In the genomic region with DNA sequence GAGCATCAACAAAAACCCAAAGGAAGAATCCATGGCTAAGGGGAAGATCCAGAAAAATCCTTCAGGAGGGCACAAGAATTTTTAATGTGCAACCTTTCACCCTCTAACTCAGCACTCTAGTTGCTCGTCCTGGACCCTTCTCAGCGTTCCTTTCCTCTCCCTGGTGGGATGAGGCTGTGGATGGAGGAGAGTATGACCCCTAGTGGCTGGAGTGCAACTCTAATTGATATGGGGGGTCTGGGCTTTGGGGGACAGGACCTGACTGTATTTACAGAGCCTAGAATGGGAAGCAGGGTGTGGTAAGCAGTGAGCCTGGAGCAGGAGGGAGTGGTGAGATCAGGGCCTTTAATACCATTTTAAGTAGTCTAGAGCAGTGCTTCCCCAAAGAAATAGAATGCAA, we compare ENCODE assay signal across 8 cellular contexts.
DNase-seq lines count a peak whose midpoint lies in the region; ATAC-seq lines count a peak whose summit lies in the region.

No MANE protein-coding gene starts in this region.

- peaks cover 2% of the 10 kb centered on the region for H3K9me3 Mint-ChIP-seq in activated T-cell treated with anti-CD3 and anti-CD28 coated beads, Interleukin-2, amount 50 U/mL, for 24 hours
- H3K9me3 Mint-ChIP-seq in stimulated activated naive B cell treated with anti-CD40 and anti-IgM and Interleukin-4, amounts not matched to agents 10 μg/mL and 1 μg/mL and 100 μg/mL, for 72 hours = no peaks in the 10 kb centered on the region

- H3K36me3 Mint-ChIP-seq in activated T-cell treated with anti-CD3 and anti-CD28 coated beads, Interleukin-2, amount 50 U/mL, for 24 hours (ENCODE audit: low read depth) = no peaks in the 10 kb centered on the region
- no peaks in the 10 kb centered on the region for H3K36me3 Mint-ChIP-seq in stimulated activated naive B cell treated with anti-CD40 and anti-IgM and Interleukin-4, amounts not matched to agents 10 μg/mL and 1 μg/mL and 100 μg/mL, for 72 hours

- no peak for DNase-seq in activated T-cell treated with anti-CD3 and anti-CD28 coated beads, Interleukin-2, amount 50 U/mL, for 24 hours
- DNase-seq in activated T-cell treated with anti-CD3 and anti-CD28 coated beads for 4 hours (no peak), SK-MEL-5 (ENCODE audit: low read depth, low spot score) (peak; percentile 70), germinal center (ENCODE audit: low spot score) (peak; percentile 36), SIG-M5 (lab: John Stamatoyannopoulos, UW) (no peak), DMS153 treated with DMSO at 0.1 percent for 48 hours (lab: John Stamatoyannopoulos, UW; ENCODE audit: unreplicated experiment) (no peak)
- DNase-seq in stimulated activated naive B cell treated with anti-CD40 and anti-IgM and Interleukin-4, amounts not matched to agents 10 μg/mL and 1 μg/mL and 100 μg/mL, for 72 hours = no peak

- H3K27ac Mint-ChIP-seq in activated T-cell treated with anti-CD3 and anti-CD28 coated beads, Interleukin-2, amount 50 U/mL, for 24 hours = peak overlapping the region; percentile 27
- H3K27ac Mint-ChIP-seq in stimulated activated naive B cell treated with anti-CD40 and anti-IgM and Interleukin-4, amounts not matched to agents 10 μg/mL and 1 μg/mL and 100 μg/mL, for 72 hours = no peak overlapping the region

- ATAC-seq in stimulated activated naive B cell treated with anti-CD40 and anti-IgM and Interleukin-4, amounts not matched to agents 10 μg/mL and 1 μg/mL and 100 μg/mL, for 72 hours (replicated peaks) = peak; percentile 31 to 63
- no peak for ATAC-seq in GM18517 (IDR thresholded peaks at IDR 0.05; ENCODE audit: unreplicated experiment)

- no peaks in the 10 kb centered on the region for H3K27me3 Mint-ChIP-seq in activated T-cell treated with anti-CD3 and anti-CD28 coated beads, Interleukin-2, amount 50 U/mL, for 24 hours
- H3K27me3 Mint-ChIP-seq in stimulated activated naive B cell treated with anti-CD40 and anti-IgM and Interleukin-4, amounts not matched to agents 10 μg/mL and 1 μg/mL and 100 μg/mL, for 72 hours = peaks cover 0 to 4% of the 10 kb centered on the region in 2 donors

- H3K4me1 Mint-ChIP-seq in activated T-cell treated with anti-CD3 and anti-CD28 coated beads, Interleukin-2, amount 50 U/mL, for 24 hours (ENCODE audit: low read depth) = peaks cover 35% of the 10 kb centered on the region
- peaks cover 6 to 8% of the 10 kb centered on the region in 2 donors for H3K4me1 Mint-ChIP-seq in stimulated activated naive B cell treated with anti-CD40 and anti-IgM and Interleukin-4, amounts not matched to agents 10 μg/mL and 1 μg/mL and 100 μg/mL, for 72 hours

- in situ Hi-C loops in SK-MEL-5 (cut with HindIII; ENCODE audit: low pct_unique_long_range_greater_than_20kb, low sequenced_read_pairs) = no loop called here

- H3K4me3 Mint-ChIP-seq in activated T-cell treated with anti-CD3 and anti-CD28 coated beads, Interleukin-2, amount 50 U/mL, for 24 hours = no peak overlapping the region
- H3K4me3 Mint-ChIP-seq in stimulated activated naive B cell treated with anti-CD40 and anti-IgM and Interleukin-4, amounts not matched to agents 10 μg/mL and 1 μg/mL and 100 μg/mL, for 72 hours = no peak overlapping the region

Comparison
In these comparisons a context has a peak if more than half of its experiments do, and no peak if none do; other contexts are left out.
1. DNase-seq: peak in SK-MEL-5 (single experiment) and germinal center (single experiment); none in activated T-cell treated with anti-CD3 and anti-CD28 coated beads, Interleukin-2, amount 50 U/mL, for 24 hours (single experiment), activated T-cell treated with anti-CD3 and anti-CD28 coated beads for 4 hours (single experiment), stimulated activated naive B cell treated with anti-CD40 and anti-IgM and Interleukin-4, amounts not matched to agents 10 μg/mL and 1 μg/mL and 100 μg/mL, for 72 hours (single experiment), SIG-M5 (single experiment) and DMS153 treated with DMSO at 0.1 percent for 48 hours (single experiment).